In the genomic region with DNA sequence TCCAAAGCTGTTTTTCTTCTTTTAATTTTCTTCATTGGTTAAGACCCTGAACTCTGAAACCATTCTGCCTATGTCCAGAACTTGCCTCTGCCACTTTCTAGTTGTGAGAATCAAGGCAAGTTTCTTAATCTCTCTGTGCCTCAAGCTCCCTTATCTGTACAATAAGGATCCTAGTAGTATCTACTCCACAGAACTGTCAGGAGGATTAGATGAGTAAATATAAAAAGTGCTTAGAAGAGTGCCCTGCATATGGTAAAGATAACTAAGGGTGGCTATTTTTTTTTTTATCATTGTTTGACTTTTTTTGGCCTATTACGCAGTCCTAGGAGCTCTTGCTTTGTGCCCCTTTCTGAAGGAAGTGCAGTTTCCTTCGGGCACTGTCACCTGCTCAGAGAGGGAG, we compare ENCODE assay signal across 13 cellular contexts. TPM values are rescaled to one million over a fixed set of nuclear protein-coding genes. Genes with fewer than 3 reads are reported as not detected.
DNase-seq lines count a peak whose midpoint lies in the region; ATAC-seq and TF ChIP-seq lines count a peak whose summit lies in the region.
"Had no signal": no experiment of that assay in that cellular context is flagged by ENCODE, and none has a peak within 500 bp of the region (broad histone marks: within the 10 kb centered on the region; RNA-seq: fewer than 3 reads in every experiment).

No MANE protein-coding gene starts in this region.

- peak overlapping the region; percentile 63 for H3K4me2 ChIP-seq in Loucy (ENCODE audit: low read depth, low read length, poor library complexity, severe bottlenecking)

- no peak overlapping the region for H3K27ac ChIP-seq in CD8-positive, alpha-beta memory T cell (ENCODE audit: low read depth, low read length)
- H3K27ac ChIP-seq in Peyer's patch: no peak overlapping the region

- H3K4me3 ChIP-seq in CD8-positive, alpha-beta memory T cell (ENCODE audit: low read length): no peak overlapping the region
- no peak overlapping the region for H3K4me3 ChIP-seq in Loucy (ENCODE audit: low read length, poor library complexity, severe bottlenecking)
- no peak overlapping the region for H3K4me3 ChIP-seq in Peyer's patch
- H3K4me3 ChIP-seq: HAP-1 had no signal

- POLR2A ChIA-PET in CD8-positive, alpha-beta memory T cell (lab: Charles Lee): interaction anchor here (0.6 kb wide), 1 partner anchor 8 kb away, joined by 3 read pairs; no protein-coding TSS in a partner anchor

- TF ChIP-seq CTCF in Loucy (conservative IDR thresholded peaks at IDR 0.05; ENCODE audit: low read length) (no peak), Peyer's patch (IDR thresholded peaks at IDR 0.05) (no peak)

- H3K9me3 Mint-ChIP-seq in CD8-positive, alpha-beta memory T cell: peaks cover 0 to 3% (median 0%) of the 10 kb centered on the region in 5 donors
- peaks cover 0 to 4% (median 0%) of the 10 kb centered on the region in 6 donors for H3K9me3 Mint-ChIP-seq in immature natural killer cell
- H3K9me3 Mint-ChIP-seq in stimulated activated effector memory CD8-positive, alpha-beta T cell treated with anti-CD3 and anti-CD28 coated beads, Interleukin-12 subunit alpha, Interleukin-12 subunit beta, amount 100 ng/mL, for 72 hours: no peaks in the 10 kb centered on the region
- H3K9me3 Mint-ChIP-seq: CD4-positive, alpha-beta T cell had no signal

- H2AFZ ChIP-seq in Loucy (ENCODE audit: low read length): 0 out of 2 replicates have a peak overlapping the region, but pooled peaks have one; percentile 7

- H3K27me3 Mint-ChIP-seq in CD8-positive, alpha-beta memory T cell: no peaks in the 10 kb centered on the region
- H3K27me3 Mint-ChIP-seq in immature natural killer cell (ENCODE audit: low read depth in 3 of 3): peaks cover 0 to 4% (median 0%) of the 10 kb centered on the region in 3 donors
- H3K27me3 Mint-ChIP-seq: CD4-positive, alpha-beta T cell had no signal

- DNase-seq in CD8-positive, alpha-beta memory T cell: no peak
- DNase-seq in immature natural killer cell: no peak
- no peak for DNase-seq in stimulated activated effector memory CD8-positive, alpha-beta T cell treated with anti-CD3 and anti-CD28 coated beads, Interleukin-12 subunit alpha, Interleukin-12 subunit beta, amount 100 ng/mL, for 72 hours (ENCODE audit: low spot score in 2 of 2)
- DNase-seq in activated naive CD4-positive, alpha-beta T cell treated with Interleukin-2 at 50 U/mL for 16 hours: no peak
- DNase-seq in Peyer's patch: no peak
- DNase-seq: ACHN; C1 segment of cervical spinal cord; CD4-positive, alpha-beta T cell; DMS79; GF-D8 had no signal

- no peaks in the 10 kb centered on the region for H4K20me1 ChIP-seq in Loucy (ENCODE audit: insufficient read depth, low read length, poor library complexity, severe bottlenecking)

- TF ChIP-seq POLR2A in Peyer's patch (IDR thresholded peaks at IDR 0.05): no peak

- peak overlapping the region in 5 of 8 donors; percentile 21 to 78 (median 52) for H3K27ac Mint-ChIP-seq in CD8-positive, alpha-beta memory T cell
- H3K27ac Mint-ChIP-seq in immature natural killer cell: peak overlapping the region; percentile 6 to 82 (median 57)
- peak overlapping the region; percentile 81 for H3K27ac Mint-ChIP-seq in stimulated activated effector memory CD8-positive, alpha-beta T cell treated with anti-CD3 and anti-CD28 coated beads, Interleukin-12 subunit alpha, Interleukin-12 subunit beta, amount 100 ng/mL, for 72 hours
- H3K27ac Mint-ChIP-seq: CD4-positive, alpha-beta T cell had no signal

- H3K9me3 ChIP-seq in CD8-positive, alpha-beta memory T cell (ENCODE audit: low read length): no peaks in the 10 kb centered on the region
- H3K9me3 ChIP-seq in Loucy (ENCODE audit: insufficient read depth, low read depth, low read length): no peaks in the 10 kb centered on the region
- no peaks in the 10 kb centered on the region for H3K9me3 ChIP-seq in Peyer's patch
- H3K9me3 ChIP-seq: HAP-1 had no signal

- CTCF ChIA-PET in CD8-positive, alpha-beta memory T cell (lab: Charles Lee): interaction anchor here (1.0 kb wide), 1 partner anchor 13 kb away, joined by 3 read pairs; no protein-coding TSS in a partner anchor

- H3K36me3 ChIP-seq in CD8-positive, alpha-beta memory T cell (ENCODE audit: insufficient read depth, low read length): no peaks in the 10 kb centered on the region
- H3K36me3 ChIP-seq in Loucy (ENCODE audit: insufficient read depth, low read length): no peaks in the 10 kb centered on the region
- no peaks in the 10 kb centered on the region for H3K36me3 ChIP-seq in Peyer's patch
- H3K36me3 ChIP-seq: HAP-1 had no signal

- no peak for ATAC-seq in stimulated activated effector memory CD8-positive, alpha-beta T cell treated with anti-CD3 and anti-CD28 coated beads, Interleukin-12 subunit alpha, Interleukin-12 subunit beta, amount 100 ng/mL, for 72 hours
- no peak for ATAC-seq in SK-N-SH treated with all-trans-retinoic acid at 6 μM for 48 hours

- peaks cover 23 to 28% (median 24%) of the 10 kb centered on the region in 3 donors for H3K4me1 Mint-ChIP-seq in CD8-positive, alpha-beta memory T cell
- peaks cover 29 to 33% of the 10 kb centered on the region in 2 donors for H3K4me1 Mint-ChIP-seq in immature natural killer cell
- peaks cover 20% of the 10 kb centered on the region for H3K4me1 Mint-ChIP-seq in stimulated activated effector memory CD8-positive, alpha-beta T cell treated with anti-CD3 and anti-CD28 coated beads, Interleukin-12 subunit alpha, Interleukin-12 subunit beta, amount 100 ng/mL, for 72 hours

- H3K36me3 Mint-ChIP-seq in CD8-positive, alpha-beta memory T cell: peaks cover 0 to 5% (median 2%) of the 10 kb centered on the region in 3 donors
- peaks cover 0 to 4% (median 0%) of the 10 kb centered on the region in 3 donors for H3K36me3 Mint-ChIP-seq in immature natural killer cell
- H3K36me3 Mint-ChIP-seq in stimulated activated effector memory CD8-positive, alpha-beta T cell treated with anti-CD3 and anti-CD28 coated beads, Interleukin-12 subunit alpha, Interleukin-12 subunit beta, amount 100 ng/mL, for 72 hours: no peaks in the 10 kb centered on the region

- no peaks in the 10 kb centered on the region for H3K9me2 ChIP-seq in Loucy (replicated peaks; ENCODE audit: low read depth, low read length)

- peak overlapping the region in 1 of 7 donors; percentile 44 for H3K4me3 Mint-ChIP-seq in CD8-positive, alpha-beta memory T cell
- peak overlapping the region; percentile 58 to 71 (median 63) for H3K4me3 Mint-ChIP-seq in immature natural killer cell
- H3K4me3 Mint-ChIP-seq in stimulated activated effector memory CD8-positive, alpha-beta T cell treated with anti-CD3 and anti-CD28 coated beads, Interleukin-12 subunit alpha, Interleukin-12 subunit beta, amount 100 ng/mL, for 72 hours: no peak overlapping the region
- H3K4me3 Mint-ChIP-seq: CD4-positive, alpha-beta T cell had no signal

- H3K79me2 ChIP-seq in Loucy (ENCODE audit: insufficient read depth, low read length): no peaks in the 10 kb centered on the region

- peak overlapping the region; percentile 26 for H3K9ac ChIP-seq in Loucy (ENCODE audit: low read depth, low read length, poor library complexity, severe bottlenecking)

- no peaks in the 10 kb centered on the region for H3K27me3 ChIP-seq in CD8-positive, alpha-beta memory T cell (ENCODE audit: insufficient read depth, low read length, poor library complexity, severe bottlenecking)
- H3K27me3 ChIP-seq in Loucy (ENCODE audit: insufficient read depth, low read length, poor library complexity, severe bottlenecking) (no peaks in the 10 kb centered on the region), Peyer's patch (no peaks in the 10 kb centered on the region)

- H3K4me1 ChIP-seq in CD8-positive, alpha-beta memory T cell (ENCODE audit: insufficient read depth, low read length): peaks cover 10% of the 10 kb centered on the region
- H3K4me1 ChIP-seq in Loucy (ENCODE audit: insufficient read depth, low read length, poor library complexity, severe bottlenecking) (peaks cover 30% of the 10 kb centered on the region), Peyer's patch (no peaks in the 10 kb centered on the region)
- H3K4me1 ChIP-seq: HAP-1 had no signal

- peaks cover 7% of the 10 kb centered on the region; the same call in 1 of the 2 replicates for H3F3A ChIP-seq in Loucy (ENCODE audit: low read depth)

TF ChIP-seq in SK-N-SH treated with all-trans-retinoic acid at 6 μM for 48 hours, 23 proteins besides CTCF, POLR2A, EP300 and RAD21:
- TF ChIP-seq ZFP30 (CRISPR knock-in tag; IDR thresholded peaks at IDR 0.05): no peak
- no peak for TF ChIP-seq BACH2 (CRISPR knock-in tag; IDR thresholded peaks at IDR 0.05; ENCODE audit: borderline replicate concordance)
- no peak for TF ChIP-seq CREB5 (CRISPR knock-in tag; IDR thresholded peaks at IDR 0.05; ENCODE audit: low read depth)

RNA-seq across cellular contexts. Expression of gene RAPGEF5, which starts 46.4 kb away (rescaled TPM):
- total RNA-seq in CD8-positive, alpha-beta memory T cell: under 1 TPM; 0.13 to 0.50 TPM
- 0.86 TPM for polyA plus RNA-seq in CD8-positive, alpha-beta memory T cell
- polyA plus RNA-seq in immature natural killer cell: under 1 TPM in 1 of 3 donors, not detected in 2; 0.11 TPM
- total RNA-seq in Peyer's patch: 100 to 1,000 TPM in 3 of 4 donors, 10 to 100 TPM in 1; 92.8 to 144 (median 111) TPM

Comparison
In these comparisons a context has a peak if more than half of its experiments do, and no peak if none do; other contexts are left out.
1. RNA of gene RAPGEF5, which starts 46.4 kb away (total RNA-seq): 92.8 to 144 TPM in Peyer's patch; 0.13 to 0.50 TPM in CD8-positive, alpha-beta memory T cell; every median in the first group is over 10 times any median in the second.
2. Peak in every context shown above with its lines, with median percentiles within 50 percentile points of each other: H3K27ac Mint-ChIP-seq.